ENCODE assay signal across 14 cellular contexts in the genomic region with DNA sequence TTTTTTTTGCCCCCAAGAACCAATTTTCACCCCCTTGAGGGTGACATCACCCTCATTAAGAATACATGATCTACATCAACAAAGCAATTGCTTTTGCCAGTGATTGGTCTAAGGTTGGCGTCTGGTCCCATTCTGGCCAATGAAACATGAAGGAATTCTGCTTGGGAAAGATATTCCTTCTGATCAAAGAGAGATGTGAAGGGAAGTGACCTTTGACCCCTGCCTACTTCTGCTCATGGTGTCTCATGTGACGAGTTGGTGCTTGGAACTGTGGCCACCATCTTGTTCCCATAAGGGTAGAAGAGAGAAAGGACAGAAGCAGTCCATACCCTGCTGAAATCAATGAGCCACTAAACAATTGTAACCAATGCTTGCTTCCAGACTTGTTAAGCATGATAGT.
DNase-seq lines count a peak whose midpoint lies in the region; ATAC-seq, FAIRE-seq and TF ChIP-seq lines count a peak whose summit lies in the region.
"Had no signal": no experiment of that assay in that cellular context is flagged by ENCODE, and none has a peak within 500 bp of the region (broad histone marks: within the 10 kb centered on the region; RNA-seq: fewer than 3 reads in every experiment).

No MANE protein-coding gene starts in this region.

- H3K9me3 ChIP-seq in T-helper 17 cell (ENCODE audit: control insufficient read depth, low read length, poor library complexity, severe bottlenecking): no peaks in the 10 kb centered on the region

- no peak overlapping the region for H3K4me3 Mint-ChIP-seq in activated naive CD8-positive, alpha-beta T cell
- no peak overlapping the region for H3K4me3 Mint-ChIP-seq in activated naive CD8-positive, alpha-beta T cell treated with anti-CD3 and anti-CD28 coated beads, Interleukin-2, amount 50 U/mL, for 24 hours
- H3K4me3 Mint-ChIP-seq in T-helper 17 cell (peak overlapping the region; percentile 8), nephron progenitor cell (no peak overlapping the region)
- H3K4me3 Mint-ChIP-seq: H9 had no signal

- H3K4me1 Mint-ChIP-seq in activated naive CD8-positive, alpha-beta T cell (ENCODE audit: low read depth): peaks cover 48% of the 10 kb centered on the region
- H3K4me1 Mint-ChIP-seq in activated naive CD8-positive, alpha-beta T cell treated with anti-CD3 and anti-CD28 coated beads, Interleukin-2, amount 50 U/mL, for 24 hours: peaks cover 47% of the 10 kb centered on the region
- H3K4me1 Mint-ChIP-seq in T-helper 17 cell (peaks cover 11% of the 10 kb centered on the region), nephron progenitor cell (peaks cover 3% of the 10 kb centered on the region)

- TF ChIP-seq CTCF in bronchial epithelial cell (IDR thresholded peaks at IDR 0.05; ENCODE audit: insufficient read depth, low read length, severe bottlenecking) (no peak), nephron progenitor cell (IDR thresholded peaks at IDR 0.05) (no peak)

- FAIRE-seq in bronchial epithelial cell (lab: Jason Lieb, UNC): peak; percentile 68

- H3K27me3 ChIP-seq in bronchial epithelial cell (ENCODE audit: control insufficient read depth, insufficient read depth, low read length): no peaks in the 10 kb centered on the region

- ATAC-seq in activated naive CD8-positive, alpha-beta T cell treated with anti-CD3 and anti-CD28 coated beads, Interleukin-2, amount 50 U/mL, for 24 hours: no peak
- ATAC-seq in T-helper 17 cell: no peak

- H3K9me3 Mint-ChIP-seq in activated naive CD8-positive, alpha-beta T cell (ENCODE audit: low read depth): no peaks in the 10 kb centered on the region
- H3K9me3 Mint-ChIP-seq in activated naive CD8-positive, alpha-beta T cell treated with anti-CD3 and anti-CD28 coated beads, Interleukin-2, amount 50 U/mL, for 24 hours: peaks cover 5% of the 10 kb centered on the region
- H3K9me3 Mint-ChIP-seq in nephron progenitor cell: peaks cover 20% of the 10 kb centered on the region

- no peaks in the 10 kb centered on the region for H3K27me3 Mint-ChIP-seq in activated naive CD8-positive, alpha-beta T cell
- H3K27me3 Mint-ChIP-seq in activated naive CD8-positive, alpha-beta T cell treated with anti-CD3 and anti-CD28 coated beads, Interleukin-2, amount 50 U/mL, for 24 hours: no peaks in the 10 kb centered on the region
- H3K27me3 Mint-ChIP-seq in T-helper 17 cell (no peaks in the 10 kb centered on the region), nephron progenitor cell (ENCODE audit: low read depth, poor library complexity) (peaks cover 13% of the 10 kb centered on the region)

- no peak for DNase-seq in activated naive CD8-positive, alpha-beta T cell treated with anti-CD3 and anti-CD28 coated beads, Interleukin-2, amount 50 U/mL, for 24 hours
- no peak for DNase-seq in T-helper 17 cell
- no peak for DNase-seq in bronchial epithelial cell (ENCODE audit: low read depth)
- no peak for DNase-seq in stimulated activated CD4-positive, alpha-beta T cell treated with anti-CD3 and anti-CD28 coated beads, Interleukin-4, amount 100 ng/mL, for 1 hour
- no peak for DNase-seq in GM19240 (ENCODE audit: insufficient read length, low spot score)
- DNase-seq in nephron progenitor cell: no peak
- DNase-seq: Calu3, DMS53, H9, NCI-H1105 treated with DMSO at 0.1 percent for 48 hours, NCI-H1694 treated with DMSO at 0.1 percent for 48 hours, NCI-H226, NCI-H524 treated with DMSO at 0.1 percent for 48 hours had no signal

- no peak overlapping the region for H3K4me3 ChIP-seq in bronchial epithelial cell (ENCODE audit: low read depth, low read length)

- H3K36me3 ChIP-seq in bronchial epithelial cell (ENCODE audit: control insufficient read depth, insufficient read depth, low read length): no peaks in the 10 kb centered on the region

- peak overlapping the region; percentile 13 for H3K27ac Mint-ChIP-seq in activated naive CD8-positive, alpha-beta T cell
- H3K27ac Mint-ChIP-seq in activated naive CD8-positive, alpha-beta T cell treated with anti-CD3 and anti-CD28 coated beads, Interleukin-2, amount 50 U/mL, for 24 hours: no peak overlapping the region
- H3K27ac Mint-ChIP-seq in T-helper 17 cell (peak overlapping the region; percentile 19), nephron progenitor cell (no peak overlapping the region)
- H3K27ac Mint-ChIP-seq: H9 had no signal

- H3K36me3 Mint-ChIP-seq in activated naive CD8-positive, alpha-beta T cell: no peaks in the 10 kb centered on the region
- H3K36me3 Mint-ChIP-seq in activated naive CD8-positive, alpha-beta T cell treated with anti-CD3 and anti-CD28 coated beads, Interleukin-2, amount 50 U/mL, for 24 hours (ENCODE audit: low read depth): no peaks in the 10 kb centered on the region
- H3K36me3 Mint-ChIP-seq in T-helper 17 cell (ENCODE audit: low read depth): no peaks in the 10 kb centered on the region
- no peaks in the 10 kb centered on the region for H3K36me3 Mint-ChIP-seq in nephron progenitor cell (ENCODE audit: low read depth)

Comparison
In these comparisons a context has a peak if more than half of its experiments do, and no peak if none do; other contexts are left out.
1. H3K27ac Mint-ChIP-seq: peak in activated naive CD8-positive, alpha-beta T cell (single experiment) and T-helper 17 cell (single experiment); none in activated naive CD8-positive, alpha-beta T cell treated with anti-CD3 and anti-CD28 coated beads, Interleukin-2, amount 50 U/mL, for 24 hours (single experiment) and nephron progenitor cell (single experiment).